7 cellular contexts compared by ENCODE assay signal in the genomic region with DNA sequence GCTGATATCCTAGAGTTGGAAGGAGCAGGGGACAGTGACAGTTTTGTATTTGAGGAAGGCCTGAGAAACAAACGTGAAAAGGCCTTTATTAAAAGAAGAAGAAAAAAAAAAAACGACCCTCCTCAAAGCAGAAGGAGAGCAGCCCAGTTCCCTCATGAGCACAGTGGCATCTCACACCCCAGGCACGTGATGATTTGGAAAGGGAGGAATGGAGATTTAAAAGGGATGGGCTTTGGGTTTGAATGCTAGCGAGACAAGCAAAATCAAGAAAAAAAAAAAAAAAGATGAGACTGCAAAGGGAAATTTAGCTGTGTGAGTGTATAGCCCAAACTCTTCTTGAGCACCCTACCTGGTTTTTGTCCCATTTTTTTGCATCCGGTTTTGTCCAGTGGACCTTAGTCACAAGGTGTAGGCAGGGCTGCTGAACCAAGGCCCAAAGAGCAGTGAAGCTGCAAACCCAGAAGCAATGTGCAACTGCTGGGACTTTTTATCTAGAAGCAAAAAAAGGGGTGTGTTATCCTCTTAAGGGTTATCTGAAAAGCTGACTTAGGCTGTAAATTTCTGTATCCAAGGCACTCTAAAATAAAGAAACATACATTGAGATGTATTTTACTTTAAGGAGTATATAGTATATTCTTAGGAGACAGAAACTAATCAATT. TPM values are rescaled to one million over a fixed set of nuclear protein-coding genes. Genes with fewer than 3 reads are reported as not detected.
A peak's percentile ranks its signal among the peaks of the same experiment; 100 is the strongest.
DNase-seq lines count a peak whose midpoint lies in the region; ATAC-seq and TF ChIP-seq lines count a peak whose summit lies in the region.

No MANE protein-coding gene starts in this region.

- no peaks in the 10 kb centered on the region for H3K9me3 Mint-ChIP-seq in activated T-helper 1 cell treated with anti-CD3 and anti-CD28 coated beads, Interleukin-12 subunit alpha, Interleukin-12 subunit beta, Interleukin-2, Interleukin-4 antibody, amounts not matched to agents 30 ng/mL and 10 ng/mL and 1 ng/mL, durations not matched to agents 14 hours and 24 hours and 36 hours
- no peaks in the 10 kb centered on the region for H3K9me3 Mint-ChIP-seq in stimulated activated naive B cell treated with anti-CD40 and anti-IgM and Interleukin-4, amounts not matched to agents 10 μg/mL and 1 μg/mL and 100 μg/mL, for 72 hours

- intact Hi-C loops in activated T-helper 1 cell treated with anti-CD3 and anti-CD28 coated beads, Interleukin-12 subunit alpha, Interleukin-12 subunit beta, Interleukin-2, Interleukin-4 antibody, amounts not matched to agents 30 ng/mL and 10 ng/mL and 1 ng/mL, durations not matched to agents 14 hours and 24 hours and 36 hours (cut with micrococcal nuclease) = loop anchor here (2.0 kb wide), 1 partner anchor 20 kb away; no protein-coding TSS in a partner anchor
- intact Hi-C loops in right lobe of liver (cut with DNase I) = no loop called here

- peak in 1 of 2 experiments; percentile 41 for DNase-seq in HL-60 (ENCODE audit: low read depth in 1 of 2, low spot score in 1 of 2)
- DNase-seq in activated T-helper 1 cell treated with anti-CD3 and anti-CD28 coated beads, Interleukin-12 subunit alpha, Interleukin-12 subunit beta, Interleukin-2, Interleukin-4 antibody, amounts not matched to agents 30 ng/mL and 10 ng/mL and 1 ng/mL, durations not matched to agents 14 hours and 24 hours and 36 hours (ENCODE audit: low spot score) = no peak
- DNase-seq in right lobe of liver = no peak
- no peak for DNase-seq in stimulated activated naive B cell treated with anti-CD40 and anti-IgM and Interleukin-4, amounts not matched to agents 10 μg/mL and 1 μg/mL and 100 μg/mL, for 72 hours
- no peak for DNase-seq in RPMI8226
- DNase-seq in NCI-H2081 treated with DMSO at 0.1 percent for 48 hours (lab: John Stamatoyannopoulos, UW) = no peak
- no peak for DNase-seq in NCI-H446 (lab: John Stamatoyannopoulos, UW)

- H3K36me3 ChIP-seq in right lobe of liver = no peaks in the 10 kb centered on the region

- H3K9me3 ChIP-seq in right lobe of liver = no peaks in the 10 kb centered on the region

- peak overlapping the region; percentile 13 for H3K4me3 Mint-ChIP-seq in activated T-helper 1 cell treated with anti-CD3 and anti-CD28 coated beads, Interleukin-12 subunit alpha, Interleukin-12 subunit beta, Interleukin-2, Interleukin-4 antibody, amounts not matched to agents 30 ng/mL and 10 ng/mL and 1 ng/mL, durations not matched to agents 14 hours and 24 hours and 36 hours
- H3K4me3 Mint-ChIP-seq in stimulated activated naive B cell treated with anti-CD40 and anti-IgM and Interleukin-4, amounts not matched to agents 10 μg/mL and 1 μg/mL and 100 μg/mL, for 72 hours = peak overlapping the region in 1 of 2 donors; percentile 36

- no peak for TF ChIP-seq POLR2A in right lobe of liver (IDR thresholded peaks at IDR 0.05)

- H3K4me1 Mint-ChIP-seq in activated T-helper 1 cell treated with anti-CD3 and anti-CD28 coated beads, Interleukin-12 subunit alpha, Interleukin-12 subunit beta, Interleukin-2, Interleukin-4 antibody, amounts not matched to agents 30 ng/mL and 10 ng/mL and 1 ng/mL, durations not matched to agents 14 hours and 24 hours and 36 hours (ENCODE audit: low read depth) = peaks cover 10% of the 10 kb centered on the region
- H3K4me1 Mint-ChIP-seq in stimulated activated naive B cell treated with anti-CD40 and anti-IgM and Interleukin-4, amounts not matched to agents 10 μg/mL and 1 μg/mL and 100 μg/mL, for 72 hours = peaks cover 16 to 24% of the 10 kb centered on the region in 2 donors

- 33% methylated on average over 5 of the region's 5 CpGs for WGBS in right lobe of liver (ENCODE audit: insufficient coverage, low coverage, low lambda C conversion rate, missing lambda C conversion rate)

- H3K4me1 ChIP-seq in right lobe of liver = peaks cover 0 to 14% (median 1%) of the 10 kb centered on the region in 4 donors

- H3K27ac ChIP-seq in HL-60 (replicated peaks) (peak overlapping the region; percentile 97), right lobe of liver (peak overlapping the region in 2 of 3 donors; percentile 65 to 77)

- peak overlapping the region; percentile 61; the same call in 1 of the 2 replicates for H3K4me3 ChIP-seq in HL-60 (replicated peaks; ENCODE audit: insufficient read depth, low read length)
- H3K4me3 ChIP-seq in right lobe of liver = no peak overlapping the region

- no peaks in the 10 kb centered on the region for H3K27me3 ChIP-seq in HL-60 (ENCODE audit: insufficient read depth, poor library complexity, severe bottlenecking)
- no peaks in the 10 kb centered on the region for H3K27me3 ChIP-seq in right lobe of liver

- peaks cover 58% of the 10 kb centered on the region for H3K27me3 Mint-ChIP-seq in activated T-helper 1 cell treated with anti-CD3 and anti-CD28 coated beads, Interleukin-12 subunit alpha, Interleukin-12 subunit beta, Interleukin-2, Interleukin-4 antibody, amounts not matched to agents 30 ng/mL and 10 ng/mL and 1 ng/mL, durations not matched to agents 14 hours and 24 hours and 36 hours (ENCODE audit: insufficient read depth)
- no peaks in the 10 kb centered on the region for H3K27me3 Mint-ChIP-seq in stimulated activated naive B cell treated with anti-CD40 and anti-IgM and Interleukin-4, amounts not matched to agents 10 μg/mL and 1 μg/mL and 100 μg/mL, for 72 hours

- no peaks in the 10 kb centered on the region for H3K36me3 Mint-ChIP-seq in activated T-helper 1 cell treated with anti-CD3 and anti-CD28 coated beads, Interleukin-12 subunit alpha, Interleukin-12 subunit beta, Interleukin-2, Interleukin-4 antibody, amounts not matched to agents 30 ng/mL and 10 ng/mL and 1 ng/mL, durations not matched to agents 14 hours and 24 hours and 36 hours (ENCODE audit: low read depth)
- no peaks in the 10 kb centered on the region for H3K36me3 Mint-ChIP-seq in stimulated activated naive B cell treated with anti-CD40 and anti-IgM and Interleukin-4, amounts not matched to agents 10 μg/mL and 1 μg/mL and 100 μg/mL, for 72 hours

- no peak overlapping the region for H3K27ac Mint-ChIP-seq in activated T-helper 1 cell treated with anti-CD3 and anti-CD28 coated beads, Interleukin-12 subunit alpha, Interleukin-12 subunit beta, Interleukin-2, Interleukin-4 antibody, amounts not matched to agents 30 ng/mL and 10 ng/mL and 1 ng/mL, durations not matched to agents 14 hours and 24 hours and 36 hours
- H3K27ac Mint-ChIP-seq in stimulated activated naive B cell treated with anti-CD40 and anti-IgM and Interleukin-4, amounts not matched to agents 10 μg/mL and 1 μg/mL and 100 μg/mL, for 72 hours = peak overlapping the region; percentile 26

- ATAC-seq in right lobe of liver = no peak
- peak in 1 of 2 donors; percentile 20 for ATAC-seq in stimulated activated naive B cell treated with anti-CD40 and anti-IgM and Interleukin-4, amounts not matched to agents 10 μg/mL and 1 μg/mL and 100 μg/mL, for 72 hours (replicated peaks)

- TF ChIP-seq CTCF in HL-60 (IDR thresholded peaks at IDR 0.05; ENCODE audit: insufficient read depth, low read length) = no peak
- no peak for TF ChIP-seq CTCF in right lobe of liver (IDR thresholded peaks at IDR 0.05)

RNA-seq across cellular contexts. Expression of gene RREB1, which starts 54.5 kb away (rescaled TPM):
- 12.3 and 12.7 TPM in 2 replicates for total RNA-seq in activated T-helper 1 cell treated with anti-CD3 and anti-CD28 coated beads, Interleukin-12 subunit alpha, Interleukin-12 subunit beta, Interleukin-2, Interleukin-4 antibody, amounts not matched to agents 30 ng/mL and 10 ng/mL and 1 ng/mL, durations not matched to agents 14 hours and 24 hours and 36 hours
- 10 to 100 TPM; 28.7 to 46.3 (median 39.6) TPM for total RNA-seq in right lobe of liver
